ENCODE assay signal across 8 cellular contexts in genomic region chr9:87812375-87813118, GRCh38.
DNase-seq lines count a peak whose midpoint lies in the region; ATAC-seq and TF ChIP-seq lines count a peak whose summit lies in the region.

No MANE protein-coding gene starts in this region.

- H3K4me3 ChIP-seq in BE2C (ENCODE audit: low read depth, low read length) (no peak overlapping the region), HEK293 (ENCODE audit: low read depth, low read length) (no peak overlapping the region), spleen (no peak overlapping the region)

- TF ChIP-seq CTCF in BE2C (IDR thresholded peaks at IDR 0.05; ENCODE audit: low read depth, low read length) (peak; percentile 98), HEK293 (tag by site-specific recombination; IDR thresholded peaks at IDR 0.05) (peak; percentile 30; the same call in 1 of the 2 replicates), spleen (IDR thresholded peaks at IDR 0.05 in 8 of 11, conservative IDR thresholded peaks at IDR 0.05 in 3 of 11) (peak; percentile 31 to 78 (median 68))

- no peak overlapping the region for H3K27ac ChIP-seq in HEK293 (ENCODE audit: extremely low read depth, low read depth, low read length)
- H3K27ac ChIP-seq in spleen, result no peak overlapping the region

- intact Hi-C loops in spleen (cut with DNase I; ENCODE audit: low total_unique reads), result loop anchor here (5.0 kb wide), 1 partner anchor 135 kb away; no protein-coding TSS in a partner anchor

- POLR2A ChIA-PET in HEK293 (lab: Yijun Ruan, JAX), result no interaction called here

- H3K36me3 ChIP-seq in BE2C (no peaks in the 10 kb centered on the region), HEK293 (ENCODE audit: control insufficient read depth in 2 of 2, insufficient read depth in 1 of 2, low read length in 2 of 2) (no peaks in the 10 kb centered on the region), spleen (no peaks in the 10 kb centered on the region)

- H3K9me3 ChIP-seq in BE2C, result no peaks in the 10 kb centered on the region
- H3K9me3 ChIP-seq in HEK293 (ENCODE audit: control insufficient read depth, insufficient read depth, low read depth, low read length), result no peaks in the 10 kb centered on the region
- H3K9me3 ChIP-seq in spleen, result peaks cover 0 to 8% (median 0%) of the 10 kb centered on the region in 8 donors

- WGBS in spleen, 5 donors, result 28 to 41% (median 34%) methylated on average over 13 of the region's 13 CpGs

- DNase-seq in BE2C (peak; percentile 32), globus pallidus (ENCODE audit: low spot score) (peak; percentile 28), spleen (no peak), SK-N-DZ (ENCODE audit: low spot score) (no peak), NCI-H1105 (lab: John Stamatoyannopoulos, UW) (no peak)
- peak; percentile 43 to 50 for DNase-seq in activated CD4-positive, alpha-beta T cell treated with anti-CD3 and anti-CD28 coated beads, Interleukin-2, amount 50 U/mL, for 48 hours

- TF ChIP-seq POLR2A in spleen (IDR thresholded peaks at IDR 0.05), result no peak

- ATAC-seq in HG03571 (IDR thresholded peaks at IDR 0.05; ENCODE audit: unreplicated experiment), result no peak

- H3K27me3 ChIP-seq in BE2C, result no peaks in the 10 kb centered on the region
- peaks cover 0 to 5% (median 0%) of the 10 kb centered on the region in 7 donors for H3K27me3 ChIP-seq in spleen (replicated peaks in 1 of 7)

- CTCF ChIA-PET in HEK293 (lab: Yijun Ruan, JAX), result interaction anchor here (0.6 to 2.4 kb wide), 13 partner anchors 10 to 487 kb away, joined by 3 to 12 read pairs (median 5); no protein-coding TSS in a partner anchor

- H3K4me1 ChIP-seq in BE2C (no peaks in the 10 kb centered on the region), HEK293 (ENCODE audit: control insufficient read depth, insufficient read depth, low read length) (no peaks in the 10 kb centered on the region), spleen (peaks cover 0 to 7% (median 0%) of the 10 kb centered on the region in 6 donors)

TF ChIP-seq in HEK293, 187 proteins besides CTCF, POLR2A, EP300 and RAD21:
- no peak for TF ChIP-seq ZNF184 (tag by site-specific recombination; IDR thresholded peaks at IDR 0.05)
- TF ChIP-seq ZNF221 (tag by site-specific recombination; IDR thresholded peaks at IDR 0.05; ENCODE audit: borderline replicate concordance), result no peak
- TF ChIP-seq TCF7L2 (IDR thresholded peaks at IDR 0.05; ENCODE audit: borderline replicate concordance, low read depth, low read length), result no peak
- TF ChIP-seq ZNF654 (tag by site-specific recombination; IDR thresholded peaks at IDR 0.05; ENCODE audit: low read depth), result peak; percentile 55

Comparison
In these comparisons a context has a peak if more than half of its experiments do, and no peak if none do; other contexts are left out.
1. DNase-seq: peak in BE2C (single experiment), activated CD4-positive, alpha-beta T cell treated with anti-CD3 and anti-CD28 coated beads, Interleukin-2, amount 50 U/mL, for 48 hours (2 of 2) and globus pallidus (single experiment); none in spleen (single experiment), SK-N-DZ (single experiment) and NCI-H1105 (single experiment).
2. CTCF ChIP-seq: peak in every context shown above with its lines; median percentile 98 in BE2C; 68 in spleen; 30 in HEK293.